In genomic region chr16:47887496-47887895, GRCh38 we compare ENCODE assay signal across 12 cellular contexts.
A peak's percentile ranks its signal among the peaks of the same experiment; 100 is the strongest.
DNase-seq lines count a peak whose midpoint lies in the region; ATAC-seq and TF ChIP-seq lines count a peak whose summit lies in the region.
"Had no signal": no experiment of that assay in that cellular context is flagged by ENCODE, and none has a peak within 500 bp of the region (broad histone marks: within the 10 kb centered on the region; RNA-seq: fewer than 3 reads in every experiment).

No MANE protein-coding gene starts in this region.

- peaks cover 61% of the 10 kb centered on the region for H3K4me1 Mint-ChIP-seq in WTC11
- H3K4me1 Mint-ChIP-seq: B cell had no signal

- H3K36me3 ChIP-seq in HUES48 (ENCODE audit: control insufficient read depth, insufficient read depth, low read length), result no peaks in the 10 kb centered on the region

- ATAC-seq in WTC11 (peak; percentile 65), HG02870 (IDR thresholded peaks at IDR 0.05; ENCODE audit: unreplicated experiment) (no peak), HG03520 (IDR thresholded peaks at IDR 0.05; ENCODE audit: unreplicated experiment) (no peak), GM19035 (IDR thresholded peaks at IDR 0.05; ENCODE audit: unreplicated experiment) (no peak)

- H3K4me1 ChIP-seq in HUES48 (ENCODE audit: control insufficient read depth, insufficient read depth, low read length), result peaks cover 67% of the 10 kb centered on the region

- POLR2A ChIA-PET in WTC11 (lab: Charles Lee), result no interaction called here

- no peaks in the 10 kb centered on the region for H3K27me3 ChIP-seq in HUES48 (ENCODE audit: control insufficient read depth, insufficient read depth, low read length)

- CTCF ChIA-PET in WTC11 (lab: Charles Lee), result interaction anchor here (1.0 kb wide), 1 partner anchor 41 kb away, joined by 3 read pairs; no protein-coding TSS in a partner anchor

- peak overlapping the region; percentile 1; the same call in 1 of the 2 replicates for H3K4me3 Mint-ChIP-seq in WTC11
- H3K4me3 Mint-ChIP-seq: B cell had no signal

- DNase-seq in A172 (ENCODE audit: low spot score) (peak; percentile 38), WTC11 (ENCODE audit: low spot score) (peak; percentile 26), islet precursor cell (peak; percentile 95), SHP77 treated with DMSO at 0.1 percent for 48 hours (lab: John Stamatoyannopoulos, UW) (no peak)
- DNase-seq: midbrain; stimulated activated naive CD4-positive, alpha-beta T cell had no signal

- no peak for TF ChIP-seq CTCF in WTC11 (IDR thresholded peaks at IDR 0.05)

- peak overlapping the region; percentile 14; the same call in 1 of the 2 replicates for H3K9ac ChIP-seq in HUES48 (ENCODE audit: low read depth, low read length)
- H3K9ac ChIP-seq: KMS-11 had no signal

- H3K36me3 Mint-ChIP-seq in WTC11, result 0 out of 2 replicates have a peak, but pooled peaks cover 3% of the 10 kb centered on the region

- peaks cover 3% of the 10 kb centered on the region; the same call in 1 of the 2 replicates for H3K9me3 ChIP-seq in HUES48 (ENCODE audit: control insufficient read depth, insufficient read depth, low read length)

- H3K27me3 Mint-ChIP-seq in WTC11 (ENCODE audit: low read depth), result no peaks in the 10 kb centered on the region; the same call in 1 of the 2 replicates

- peaks cover 16% of the 10 kb centered on the region for H3K9me3 Mint-ChIP-seq in WTC11

- peak overlapping the region; percentile 14 for H3K27ac Mint-ChIP-seq in WTC11
- H3K27ac Mint-ChIP-seq: B cell had no signal

- H3K27ac ChIP-seq in HUES48 (ENCODE audit: low read depth, low read length), result peak overlapping the region; percentile 95
- H3K27ac ChIP-seq: KMS-11 had no signal

- H3K4me3 ChIP-seq in HUES48 (ENCODE audit: low read depth, low read length), result peak overlapping the region; percentile 23; the same call in 1 of the 2 replicates

TF ChIP-seq in WTC11, 78 proteins besides CTCF, POLR2A, EP300 and RAD21:
- TF ChIP-seq GRHL2 (CRISPR knock-in tag; IDR thresholded peaks at IDR 0.05; ENCODE audit: insufficient replicate concordance, severe bottlenecking) (no peak), ARID4B (CRISPR knock-in tag; IDR thresholded peaks at IDR 0.05; ENCODE audit: borderline replicate concordance) (no peak), MYBL2 (CRISPR knock-in tag; IDR thresholded peaks at IDR 0.05) (no peak), SP1 (CRISPR knock-in tag; conservative IDR thresholded peaks at IDR 0.05) (no peak), ZNF512 (CRISPR knock-in tag; IDR thresholded peaks at IDR 0.05; ENCODE audit: borderline replicate concordance) (no peak), ZBTB43 (CRISPR knock-in tag; IDR thresholded peaks at IDR 0.05) (no peak), ATF2 (CRISPR knock-in tag; IDR thresholded peaks at IDR 0.05; ENCODE audit: borderline replicate concordance, low read depth) (no peak)
